8 cellular contexts compared by ENCODE assay signal in the genomic region with DNA sequence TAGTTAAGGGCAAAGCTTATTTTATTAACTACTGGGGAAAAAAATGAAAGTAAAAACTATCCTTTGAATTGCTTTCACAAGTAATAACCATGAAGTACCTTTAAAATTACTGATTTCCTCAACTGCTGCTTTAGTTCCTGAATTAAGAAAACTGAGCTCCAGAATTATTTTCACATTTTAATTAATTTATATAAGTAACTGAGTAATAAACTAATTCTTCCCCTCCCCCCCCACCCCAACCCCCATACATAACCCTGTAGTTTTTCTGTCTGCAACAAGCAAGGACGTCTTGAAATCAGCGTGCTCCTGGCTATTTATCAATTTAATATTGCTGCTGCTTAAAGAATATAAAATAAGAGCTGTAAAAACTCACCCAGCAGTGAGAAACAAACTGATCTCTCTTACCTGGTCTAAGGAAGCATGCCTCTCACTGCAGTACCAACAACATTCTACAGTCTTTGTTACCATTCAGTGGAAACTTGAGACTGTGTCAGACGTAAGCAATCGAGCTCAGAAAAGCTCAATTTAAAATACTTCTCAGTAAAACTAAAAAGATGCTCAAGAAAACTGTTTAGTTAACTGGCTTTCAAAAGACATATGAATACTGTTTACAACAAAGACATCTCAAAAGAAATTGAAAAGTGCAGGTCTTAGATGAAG.
DNase-seq lines count a peak whose midpoint lies in the region; ATAC-seq and TF ChIP-seq lines count a peak whose summit lies in the region.

No MANE protein-coding gene starts in this region.

- TF ChIP-seq POLR2A in HCT116 (IDR thresholded peaks at IDR 0.05; ENCODE audit: borderline replicate concordance, extremely low read depth, insufficient read depth, insufficient read length) = no peak

- H3K36me3 ChIP-seq in HCT116 (ENCODE audit: control insufficient read depth in 1 of 2, insufficient read depth in 2 of 2, low read length in 2 of 2) = no peaks in the 10 kb centered on the region

- BruUV-seq in HCT116 (replicated peaks; lab: Mats Ljungman, UMichigan) = no TSS peak

- RAD21 ChIA-PET in HCT116 (lab: Charles Lee; ENCODE audit: low non-redundant PET in 1 of 2, low total read pairs in 2 of 2, uncharacterized antibody in 2 of 2, unreplicated experiment in 2 of 2) = interaction anchor here in 1 of 2 experiments (0.6 kb wide), 1 partner anchor 113 kb away, joined by 6 read pairs; no protein-coding TSS in a partner anchor

- peak overlapping the region; percentile 77 for H3K4me3 Mint-ChIP-seq in activated CD4-positive, alpha-beta memory T cell treated with anti-CD3 and anti-CD28 coated beads for 36 hours
- H3K4me3 Mint-ChIP-seq in neural crest cell = peak overlapping the region; percentile 97

- DNase-seq in SIG-M5 treated with dmso at 0.1 percent for 504 hours (lab: John Stamatoyannopoulos, UW; ENCODE audit: unreplicated experiment) (peak; percentile 76), SIG-M5 (lab: John Stamatoyannopoulos, UW) (no peak), HCT116 (ENCODE audit: low read depth, low spot score) (peak; percentile 68), NCI-H1436 (lab: John Stamatoyannopoulos, UW) (peak; percentile 81), foreskin keratinocyte (peak; percentile 59 to 74), neural crest cell (ENCODE audit: low read depth, low spot score) (peak; percentile 29)
- no peak for DNase-seq in activated CD4-positive, alpha-beta memory T cell treated with anti-CD3 and anti-CD28 coated beads for 36 hours

- CTCF ChIA-PET in HCT116 (lab: Charles Lee) = no interaction called here
- CTCF ChIA-PET in activated CD4-positive, alpha-beta memory T cell treated with anti-CD3 and anti-CD28 coated beads for 36 hours (lab: Charles Lee) = interaction anchor here (0.9 kb wide), 1 partner anchor 153 kb away, joined by 3 read pairs; no protein-coding TSS in a partner anchor

- peak overlapping the region; percentile 42 to 57 for H3K4me3 ChIP-seq in HCT116 (replicated peaks in 1 of 2; ENCODE audit: low read depth in 1 of 2, low read length in 2 of 2)

- no peaks in the 10 kb centered on the region for H3K79me2 ChIP-seq in HCT116 (ENCODE audit: insufficient read depth, low read length)

- H3K27me3 ChIP-seq in HCT116 (ENCODE audit: insufficient read depth, low read length) (no peaks in the 10 kb centered on the region), foreskin keratinocyte (no peaks in the 10 kb centered on the region)

- H3K9me2 ChIP-seq in HCT116 (ENCODE audit: insufficient read depth) = 0 out of 2 replicates have a peak, but pooled peaks cover 3% of the 10 kb centered on the region

- H3K27ac ChIP-seq in HCT116 (ENCODE audit: low read depth, low read length) = no peak overlapping the region; the same call in 1 of the 2 replicates
- H3K27ac ChIP-seq in foreskin keratinocyte = no peak overlapping the region

- no peaks in the 10 kb centered on the region for H3K27me3 Mint-ChIP-seq in activated CD4-positive, alpha-beta memory T cell treated with anti-CD3 and anti-CD28 coated beads for 36 hours
- no peaks in the 10 kb centered on the region for H3K27me3 Mint-ChIP-seq in neural crest cell (ENCODE audit: low read depth)

- TF ChIP-seq CTCF in HCT116 (IDR thresholded peaks at IDR 0.05 in 2 of 3, conservative IDR thresholded peaks at IDR 0.05 in 1 of 3; ENCODE audit: borderline replicate concordance in 1 of 3, insufficient read depth in 1 of 3, low read depth in 2 of 3, low read length in 2 of 3) = no peak
- no peak for TF ChIP-seq CTCF in foreskin keratinocyte (conservative IDR thresholded peaks at IDR 0.05)
- no peak for TF ChIP-seq CTCF in neural crest cell (conservative IDR thresholded peaks at IDR 0.05)

- POLR2A ChIA-PET in HCT116 (lab: Charles Lee) = interaction anchor here (0.7 kb wide), 1 partner anchor 68 kb away, joined by 3 read pairs; no protein-coding TSS in a partner anchor
- POLR2A ChIA-PET in activated CD4-positive, alpha-beta memory T cell treated with anti-CD3 and anti-CD28 coated beads for 36 hours (lab: Charles Lee) = no interaction called here

- H3K4me1 ChIP-seq in HCT116 (ENCODE audit: control insufficient read depth in 1 of 2, insufficient read depth in 2 of 2, low read length in 2 of 2) = peaks cover 0 to 16% of the 10 kb centered on the region in 2 experiments; a peak in 2 of 4 replicates
- no peaks in the 10 kb centered on the region for H3K4me1 ChIP-seq in foreskin keratinocyte

- no peak overlapping the region for H2AFZ ChIP-seq in HCT116 (ENCODE audit: low read depth, low read length, poor library complexity, severe bottlenecking)

- ATAC-seq in HCT116 (peak; percentile 85), foreskin keratinocyte (peak; percentile 81), GM19463 (IDR thresholded peaks at IDR 0.05; ENCODE audit: unreplicated experiment) (no peak)

- H3K9ac ChIP-seq in HCT116 (ENCODE audit: low read length) = peak overlapping the region; percentile 34

- H3K4me1 Mint-ChIP-seq in activated CD4-positive, alpha-beta memory T cell treated with anti-CD3 and anti-CD28 coated beads for 36 hours (ENCODE audit: low read depth) = peaks cover 17% of the 10 kb centered on the region
- H3K4me1 Mint-ChIP-seq in neural crest cell = peaks cover 41% of the 10 kb centered on the region

- peak overlapping the region; percentile 80 for H3K4me2 ChIP-seq in HCT116 (ENCODE audit: low read length)

- no peak overlapping the region for H3K27ac Mint-ChIP-seq in activated CD4-positive, alpha-beta memory T cell treated with anti-CD3 and anti-CD28 coated beads for 36 hours
- peak overlapping the region; percentile 51 for H3K27ac Mint-ChIP-seq in neural crest cell (ENCODE audit: unreplicated experiment)

- intact Hi-C loops in HCT116 (cut with micrococcal nuclease) = no loop called here
- intact Hi-C loops in activated CD4-positive, alpha-beta memory T cell treated with anti-CD3 and anti-CD28 coated beads for 36 hours (cut with micrococcal nuclease) = loop anchor here (5.0 to 10.0 kb wide), 2 partner anchors 64 to 119 kb away; a partner anchor contains a TSS

- H3K9me3 ChIP-seq in HCT116 (ENCODE audit: control insufficient read depth in 1 of 2, insufficient read depth in 1 of 2, low read depth in 1 of 2, low read length in 2 of 2) = no peaks in the 10 kb centered on the region

- H4K20me1 ChIP-seq in HCT116 (ENCODE audit: insufficient read depth) = no peaks in the 10 kb centered on the region

- no peak for TF ChIP-seq RAD21 in HCT116 (IDR thresholded peaks at IDR 0.05; ENCODE audit: low read depth)

- no peaks in the 10 kb centered on the region for H3K36me3 Mint-ChIP-seq in activated CD4-positive, alpha-beta memory T cell treated with anti-CD3 and anti-CD28 coated beads for 36 hours
- peaks cover 4% of the 10 kb centered on the region for H3K36me3 Mint-ChIP-seq in neural crest cell (ENCODE audit: low read depth)

- H3K9me3 Mint-ChIP-seq in activated CD4-positive, alpha-beta memory T cell treated with anti-CD3 and anti-CD28 coated beads for 36 hours = no peaks in the 10 kb centered on the region
- H3K9me3 Mint-ChIP-seq in neural crest cell = no peaks in the 10 kb centered on the region

TF ChIP-seq in HCT116, 20 proteins besides CTCF, POLR2A, EP300 and RAD21 (continues in another document):
- peak; percentile 27 for TF ChIP-seq YY1 (IDR thresholded peaks at IDR 0.05; ENCODE audit: extremely low read depth, insufficient replicate concordance, low read depth, low read length)
- TF ChIP-seq FOSL1 (IDR thresholded peaks at IDR 0.05; ENCODE audit: low read depth) = no peak
- peak; percentile 62; the same call in 1 of the 2 replicates for TF ChIP-seq CBX3 (IDR thresholded peaks at IDR 0.05; ENCODE audit: low read depth)
- TF ChIP-seq, protein P1, sequence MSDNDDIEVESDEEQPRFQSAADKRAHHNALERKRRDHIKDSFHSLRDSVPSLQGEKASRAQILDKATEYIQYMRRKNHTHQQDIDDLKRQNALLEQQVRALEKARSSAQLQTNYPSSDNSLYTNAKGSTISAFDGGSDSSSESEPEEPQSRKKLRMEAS (IDR thresholded peaks at IDR 0.05) = peak; percentile 66
- peak; percentile 47; the same call in 1 of the 2 replicates for TF ChIP-seq SIN3A (IDR thresholded peaks at IDR 0.05; ENCODE audit: low read depth)
- no peak for TF ChIP-seq CEBPB (IDR thresholded peaks at IDR 0.05; ENCODE audit: low read depth)
- peak; percentile 68 for TF ChIP-seq POLR2AphosphoS5 (IDR thresholded peaks at IDR 0.05; ENCODE audit: low read depth, low read length)
- TF ChIP-seq TCF7L2 (IDR thresholded peaks at IDR 0.05; ENCODE audit: borderline replicate concordance, extremely low read depth, insufficient read depth, insufficient read length) = no peak
- peak; percentile 37 for TF ChIP-seq SP1 (IDR thresholded peaks at IDR 0.05; ENCODE audit: low read depth)
- TF ChIP-seq SRF (IDR thresholded peaks at IDR 0.05; ENCODE audit: low read depth) = peak; percentile 78
- TF ChIP-seq JUND (IDR thresholded peaks at IDR 0.05) = no peak
- TF ChIP-seq, protein P2, sequence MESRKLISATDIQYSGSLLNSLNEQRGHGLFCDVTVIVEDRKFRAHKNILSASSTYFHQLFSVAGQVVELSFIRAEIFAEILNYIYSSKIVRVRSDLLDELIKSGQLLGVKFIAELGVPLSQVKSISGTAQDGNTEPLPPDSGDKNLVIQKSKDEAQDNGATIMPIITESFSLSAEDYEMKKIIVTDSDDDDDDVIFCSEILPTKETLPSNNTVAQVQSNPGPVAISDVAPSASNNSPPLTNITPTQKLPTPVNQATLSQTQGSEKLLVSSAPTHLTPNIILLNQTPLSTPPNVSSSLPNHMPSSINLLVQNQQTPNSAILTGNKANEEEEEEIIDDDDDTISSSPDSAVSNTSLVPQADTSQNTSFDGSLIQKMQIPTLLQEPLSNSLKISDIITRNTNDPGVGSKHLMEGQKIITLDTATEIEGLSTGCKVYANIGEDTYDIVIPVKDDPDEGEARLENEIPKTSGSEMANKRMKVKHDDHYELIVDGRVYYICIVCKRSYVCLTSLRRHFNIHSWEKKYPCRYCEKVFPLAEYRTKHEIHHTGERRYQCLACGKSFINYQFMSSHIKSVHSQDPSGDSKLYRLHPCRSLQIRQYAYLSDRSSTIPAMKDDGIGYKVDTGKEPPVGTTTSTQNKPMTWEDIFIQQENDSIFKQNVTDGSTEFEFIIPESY (IDR thresholded peaks at IDR 0.05; ENCODE audit: extremely low read depth, insufficient replicate concordance, low read length) = no peak
- no peak for TF ChIP-seq EZH2 (IDR thresholded peaks at IDR 0.05)

Comparison
In these comparisons a context has a peak if more than half of its experiments do, and no peak if none do; other contexts are left out.
1. DNase-seq: peak in SIG-M5 treated with dmso at 0.1 percent for 504 hours (single experiment), HCT116 (single experiment), NCI-H1436 (single experiment), foreskin keratinocyte (2 of 2) and neural crest cell (single experiment); none in SIG-M5 (single experiment) and activated CD4-positive, alpha-beta memory T cell treated with anti-CD3 and anti-CD28 coated beads for 36 hours (single experiment).